21 cellular contexts compared by ENCODE assay signal in the genomic region with DNA sequence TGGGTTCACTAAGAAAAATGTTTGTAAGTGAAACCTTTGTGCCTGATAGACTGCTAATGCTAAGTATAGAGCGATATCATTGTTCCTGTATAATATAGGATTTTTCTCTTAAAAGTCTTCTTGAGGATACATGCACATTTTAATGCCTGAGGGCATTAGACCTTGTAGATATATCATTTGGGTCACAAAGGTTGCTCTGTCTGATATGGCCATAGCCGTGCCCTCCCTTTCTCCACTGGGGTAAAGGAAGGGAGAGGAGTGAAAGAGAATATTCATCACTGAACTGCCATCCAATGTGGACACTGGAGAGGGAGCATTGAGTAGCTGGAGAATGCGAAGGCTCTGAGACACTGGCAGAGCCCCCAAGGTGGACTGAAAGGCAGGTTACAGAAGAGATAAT.
"Had no signal": no experiment of that assay in that cellular context is flagged by ENCODE, and none has a peak within 500 bp of the region (broad histone marks: within the 10 kb centered on the region; RNA-seq: fewer than 3 reads in every experiment).

No MANE protein-coding gene starts in this region.

- H3K27ac Mint-ChIP-seq: mesothelial cell of epicardium; naive B cell; naive thymus-derived CD8-positive, alpha-beta T cell had no signal

- H3K4me3 Mint-ChIP-seq: mesothelial cell of epicardium; naive B cell; naive thymus-derived CD8-positive, alpha-beta T cell had no signal

- H3K27ac ChIP-seq: coronary artery, dorsolateral prefrontal cortex, esophagus muscularis mucosa, foreskin keratinocyte, gastrocnemius medialis, heart right ventricle, left lung, lower lobe of right lung had no signal

- H3K36me3 ChIP-seq: esophagus muscularis mucosa, gastrocnemius medialis, heart right ventricle, left lung, lower lobe of right lung had no signal

- H3K36me3 Mint-ChIP-seq: naive B cell; naive thymus-derived CD8-positive, alpha-beta T cell had no signal

- H3K27me3 ChIP-seq: dorsolateral prefrontal cortex, esophagus muscularis mucosa, foreskin keratinocyte, gastrocnemius medialis, heart right ventricle, left lung had no signal

- H3K9me3 ChIP-seq: gastrocnemius medialis, lower lobe of right lung had no signal

- H3K4me1 ChIP-seq: esophagus muscularis mucosa, foreskin keratinocyte, gastrocnemius medialis, heart right ventricle, left lung, lower lobe of right lung had no signal

- H3K27me3 Mint-ChIP-seq: naive B cell had no signal

- H3K4me3 ChIP-seq: coronary artery, dorsolateral prefrontal cortex, esophagus muscularis mucosa, gastrocnemius medialis, heart right ventricle, left lung, lower lobe of right lung, mucosa of descending colon had no signal

- ATAC-seq: foreskin keratinocyte; gastrocnemius medialis; heart right ventricle; left cardiac atrium; left lung; left ventricle myocardium superior; lower lobe of right lung; mucosa of descending colon; naive thymus-derived CD8-positive, alpha-beta T cell had no signal

- H3K4me1 Mint-ChIP-seq: naive B cell; naive thymus-derived CD8-positive, alpha-beta T cell had no signal

- DNase-seq: dermis blood vessel endothelial cell; dorsolateral prefrontal cortex; effector CD4-positive, alpha-beta T cell; effector memory CD4-positive, alpha-beta T cell; foreskin keratinocyte; gastrocnemius medialis; glutamatergic neuron; head of caudate nucleus; heart right ventricle; hippocampal formation; left cardiac atrium; left lung; left ventricle myocardium superior; lower lobe of right lung; mesenchymal stem cell; mucosa of descending colon; naive B cell; naive thymus-derived CD8-positive, alpha-beta T cell had no signal
